Comparison of ENCODE assay signal across 1 cellular context in genomic region chr1:11875094-11875493, GRCh38.
TF ChIP-seq lines count a peak whose summit lies in the region.

No MANE protein-coding gene starts in this region.

TF ChIP-seq in WTC11, 78 proteins besides CTCF, POLR2A, EP300 and RAD21 (continued from another document):
- TF ChIP-seq ZSCAN18 (CRISPR knock-in tag; IDR thresholded peaks at IDR 0.05) (no peak), ZNF121 (CRISPR knock-in tag; IDR thresholded peaks at IDR 0.05) (no peak), ATF2 (CRISPR knock-in tag; IDR thresholded peaks at IDR 0.05; ENCODE audit: borderline replicate concordance, low read depth) (no peak), FOXP1 (CRISPR knock-in tag; IDR thresholded peaks at IDR 0.05; ENCODE audit: borderline replicate concordance) (no peak), ZNF671 (CRISPR knock-in tag; IDR thresholded peaks at IDR 0.05) (no peak), ATF1 (CRISPR knock-in tag; IDR thresholded peaks at IDR 0.05) (no peak), PREB (CRISPR knock-in tag; IDR thresholded peaks at IDR 0.05; ENCODE audit: borderline replicate concordance) (no peak), ZNF317 (CRISPR knock-in tag; IDR thresholded peaks at IDR 0.05; ENCODE audit: borderline replicate concordance, low read depth) (no peak), ZBTB21 (CRISPR knock-in tag; IDR thresholded peaks at IDR 0.05; ENCODE audit: borderline replicate concordance) (no peak), PRRX2 (CRISPR knock-in tag; IDR thresholded peaks at IDR 0.05) (no peak), HMGA2 (CRISPR knock-in tag; IDR thresholded peaks at IDR 0.05) (no peak), ZNF416 (CRISPR knock-in tag; IDR thresholded peaks at IDR 0.05) (no peak), RORB (CRISPR knock-in tag; IDR thresholded peaks at IDR 0.05) (no peak), TEAD1 (CRISPR knock-in tag; IDR thresholded peaks at IDR 0.05) (no peak), TCF7 (CRISPR knock-in tag; IDR thresholded peaks at IDR 0.05; ENCODE audit: low read depth) (no peak), CREM (CRISPR knock-in tag; IDR thresholded peaks at IDR 0.05) (no peak), CREB1 (CRISPR knock-in tag; IDR thresholded peaks at IDR 0.05) (no peak)
- TF ChIP-seq, protein P1, sequence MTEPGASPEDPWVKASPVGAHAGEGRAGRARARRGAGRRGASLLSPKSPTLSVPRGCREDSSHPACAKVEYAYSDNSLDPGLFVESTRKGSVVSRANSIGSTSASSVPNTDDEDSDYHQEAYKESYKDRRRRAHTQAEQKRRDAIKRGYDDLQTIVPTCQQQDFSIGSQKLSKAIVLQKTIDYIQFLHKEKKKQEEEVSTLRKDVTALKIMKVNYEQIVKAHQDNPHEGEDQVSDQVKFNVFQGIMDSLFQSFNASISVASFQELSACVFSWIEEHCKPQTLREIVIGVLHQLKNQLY (CRISPR knock-in tag; IDR thresholded peaks at IDR 0.05): no peak
- TF ChIP-seq, protein P2, sequence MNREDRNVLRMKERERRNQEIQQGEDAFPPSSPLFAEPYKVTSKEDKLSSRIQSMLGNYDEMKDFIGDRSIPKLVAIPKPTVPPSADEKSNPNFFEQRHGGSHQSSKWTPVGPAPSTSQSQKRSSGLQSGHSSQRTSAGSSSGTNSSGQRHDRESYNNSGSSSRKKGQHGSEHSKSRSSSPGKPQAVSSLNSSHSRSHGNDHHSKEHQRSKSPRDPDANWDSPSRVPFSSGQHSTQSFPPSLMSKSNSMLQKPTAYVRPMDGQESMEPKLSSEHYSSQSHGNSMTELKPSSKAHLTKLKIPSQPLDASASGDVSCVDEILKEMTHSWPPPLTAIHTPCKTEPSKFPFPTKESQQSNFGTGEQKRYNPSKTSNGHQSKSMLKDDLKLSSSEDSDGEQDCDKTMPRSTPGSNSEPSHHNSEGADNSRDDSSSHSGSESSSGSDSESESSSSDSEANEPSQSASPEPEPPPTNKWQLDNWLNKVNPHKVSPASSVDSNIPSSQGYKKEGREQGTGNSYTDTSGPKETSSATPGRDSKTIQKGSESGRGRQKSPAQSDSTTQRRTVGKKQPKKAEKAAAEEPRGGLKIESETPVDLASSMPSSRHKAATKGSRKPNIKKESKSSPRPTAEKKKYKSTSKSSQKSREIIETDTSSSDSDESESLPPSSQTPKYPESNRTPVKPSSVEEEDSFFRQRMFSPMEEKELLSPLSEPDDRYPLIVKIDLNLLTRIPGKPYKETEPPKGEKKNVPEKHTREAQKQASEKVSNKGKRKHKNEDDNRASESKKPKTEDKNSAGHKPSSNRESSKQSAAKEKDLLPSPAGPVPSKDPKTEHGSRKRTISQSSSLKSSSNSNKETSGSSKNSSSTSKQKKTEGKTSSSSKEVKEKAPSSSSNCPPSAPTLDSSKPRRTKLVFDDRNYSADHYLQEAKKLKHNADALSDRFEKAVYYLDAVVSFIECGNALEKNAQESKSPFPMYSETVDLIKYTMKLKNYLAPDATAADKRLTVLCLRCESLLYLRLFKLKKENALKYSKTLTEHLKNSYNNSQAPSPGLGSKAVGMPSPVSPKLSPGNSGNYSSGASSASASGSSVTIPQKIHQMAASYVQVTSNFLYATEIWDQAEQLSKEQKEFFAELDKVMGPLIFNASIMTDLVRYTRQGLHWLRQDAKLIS (CRISPR knock-in tag; IDR thresholded peaks at IDR 0.05; ENCODE audit: borderline replicate concordance): no peak
TF ChIP-seq in WTC11: peak in this region for 0.
